Comparison of ENCODE assay signal across 9 cellular contexts in the genomic region with DNA sequence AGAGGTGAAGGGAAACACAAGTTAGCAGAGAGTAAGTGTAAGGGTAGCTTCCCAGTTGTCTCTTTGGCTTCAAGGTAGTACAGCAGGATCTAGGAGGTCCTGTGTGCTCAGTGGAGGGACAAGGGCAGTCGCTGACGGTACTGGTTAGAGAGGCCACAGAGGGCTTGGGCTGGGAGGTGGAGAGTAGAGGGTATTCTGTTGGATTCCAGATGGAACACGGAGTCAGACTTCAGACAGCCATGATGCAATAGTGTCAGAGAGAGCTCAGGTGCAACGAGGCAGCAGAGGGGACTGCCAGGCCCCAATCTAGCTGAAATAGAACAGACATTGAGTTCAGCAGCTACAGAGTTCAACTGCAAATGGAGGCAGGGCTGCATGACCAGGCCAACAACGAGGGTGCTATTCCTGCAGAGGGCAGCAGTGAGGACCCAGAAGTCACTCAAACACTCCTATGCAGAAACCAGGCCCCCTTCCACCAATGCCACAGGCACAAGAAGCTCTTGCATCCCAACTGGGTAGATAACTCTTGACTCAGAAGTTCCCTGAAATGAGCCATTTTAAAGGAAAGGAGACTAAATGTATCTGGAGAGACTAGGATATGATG.
DNase-seq lines count a peak whose midpoint lies in the region; ATAC-seq and TF ChIP-seq lines count a peak whose summit lies in the region.
"Had no signal": no experiment of that assay in that cellular context is flagged by ENCODE, and none has a peak within 500 bp of the region (broad histone marks: within the 10 kb centered on the region; RNA-seq: fewer than 3 reads in every experiment).

No MANE protein-coding gene starts in this region.

- no peaks in the 10 kb centered on the region for H3K36me3 Mint-ChIP-seq in chondrocyte (ENCODE audit: low read depth)
- H3K36me3 Mint-ChIP-seq in activated CD8-positive, alpha-beta memory T cell treated with anti-CD3 and anti-CD28 coated beads, Interleukin-2, amount 10 ng/mL, durations not matched to agents 7 days and 5 days, result no peaks in the 10 kb centered on the region

- no peaks in the 10 kb centered on the region for H3K9me3 Mint-ChIP-seq in chondrocyte (ENCODE audit: low read depth)
- no peaks in the 10 kb centered on the region for H3K9me3 Mint-ChIP-seq in activated CD8-positive, alpha-beta memory T cell treated with anti-CD3 and anti-CD28 coated beads, Interleukin-2, amount 10 ng/mL, durations not matched to agents 7 days and 5 days (ENCODE audit: low read depth)

- intact Hi-C loops in tibial artery (cut with DNase I; ENCODE audit: low total_unique reads), result no loop called here

- in situ Hi-C loops in ACHN (cut with HindIII; ENCODE audit: low pct_ligation_motif_present, low pct_unique_long_range_greater_than_20kb, low sequenced_read_pairs), result no loop called here

- H3K9me3 ChIP-seq in tibial artery, result no peaks in the 10 kb centered on the region

- no peak overlapping the region for H3K4me3 Mint-ChIP-seq in chondrocyte (ENCODE audit: unreplicated experiment)
- no peak overlapping the region for H3K4me3 Mint-ChIP-seq in activated CD8-positive, alpha-beta memory T cell treated with anti-CD3 and anti-CD28 coated beads, Interleukin-2, amount 10 ng/mL, durations not matched to agents 7 days and 5 days

- ATAC-seq in GM18519 (IDR thresholded peaks at IDR 0.05; ENCODE audit: low FRiP score, unreplicated experiment) (peak; percentile 55), HG03520 (IDR thresholded peaks at IDR 0.05; ENCODE audit: unreplicated experiment) (peak; percentile 82)
- no peak for ATAC-seq in activated CD8-positive, alpha-beta memory T cell treated with anti-CD3 and anti-CD28 coated beads, Interleukin-2, amount 10 ng/mL, durations not matched to agents 7 days and 5 days

- CTCF ChIA-PET in activated CD8-positive, alpha-beta memory T cell treated with anti-CD3 and anti-CD28 coated beads, Interleukin-2, amount 10 ng/mL, durations not matched to agents 7 days and 5 days (lab: Charles Lee), result no interaction called here

- TF ChIP-seq CTCF in chondrocyte (IDR thresholded peaks at IDR 0.05) (peak; percentile 13), tibial artery (IDR thresholded peaks at IDR 0.05) (no peak)

- peaks cover 1% of the 10 kb centered on the region for H3K27me3 Mint-ChIP-seq in chondrocyte (ENCODE audit: low read depth)
- no peaks in the 10 kb centered on the region for H3K27me3 Mint-ChIP-seq in activated CD8-positive, alpha-beta memory T cell treated with anti-CD3 and anti-CD28 coated beads, Interleukin-2, amount 10 ng/mL, durations not matched to agents 7 days and 5 days

- peak; percentile 36 for DNase-seq in ACHN
- no peak for DNase-seq in chondrocyte (ENCODE audit: low spot score)
- no peak for DNase-seq in activated CD8-positive, alpha-beta memory T cell treated with anti-CD3 and anti-CD28 coated beads, Interleukin-2, amount 10 ng/mL, durations not matched to agents 7 days and 5 days
- DNase-seq in NCI-H2029 (lab: John Stamatoyannopoulos, UW), result no peak
- no peak for DNase-seq in COR-L47 (lab: John Stamatoyannopoulos, UW)
- no peak for DNase-seq in tibial artery
- DNase-seq: NCI-H1105 treated with DMSO at 0.1 percent for 48 hours had no signal

- no peak overlapping the region for H3K27ac ChIP-seq in tibial artery

- H3K36me3 ChIP-seq in tibial artery, result no peaks in the 10 kb centered on the region

- H3K27ac Mint-ChIP-seq in chondrocyte (ENCODE audit: unreplicated experiment), result no peak overlapping the region
- H3K27ac Mint-ChIP-seq in activated CD8-positive, alpha-beta memory T cell treated with anti-CD3 and anti-CD28 coated beads, Interleukin-2, amount 10 ng/mL, durations not matched to agents 7 days and 5 days, result no peak overlapping the region

- H3K4me1 ChIP-seq in tibial artery, result peaks cover 0 to 5% (median 2%) of the 10 kb centered on the region in 4 donors

- H3K4me3 ChIP-seq in tibial artery, result no peak overlapping the region

- no peaks in the 10 kb centered on the region for H3K4me1 Mint-ChIP-seq in chondrocyte (ENCODE audit: low read depth)
- no peaks in the 10 kb centered on the region for H3K4me1 Mint-ChIP-seq in activated CD8-positive, alpha-beta memory T cell treated with anti-CD3 and anti-CD28 coated beads, Interleukin-2, amount 10 ng/mL, durations not matched to agents 7 days and 5 days

- H3K27me3 ChIP-seq in tibial artery, result no peaks in the 10 kb centered on the region
